1 cellular context compared by ENCODE assay signal in the genomic region with DNA sequence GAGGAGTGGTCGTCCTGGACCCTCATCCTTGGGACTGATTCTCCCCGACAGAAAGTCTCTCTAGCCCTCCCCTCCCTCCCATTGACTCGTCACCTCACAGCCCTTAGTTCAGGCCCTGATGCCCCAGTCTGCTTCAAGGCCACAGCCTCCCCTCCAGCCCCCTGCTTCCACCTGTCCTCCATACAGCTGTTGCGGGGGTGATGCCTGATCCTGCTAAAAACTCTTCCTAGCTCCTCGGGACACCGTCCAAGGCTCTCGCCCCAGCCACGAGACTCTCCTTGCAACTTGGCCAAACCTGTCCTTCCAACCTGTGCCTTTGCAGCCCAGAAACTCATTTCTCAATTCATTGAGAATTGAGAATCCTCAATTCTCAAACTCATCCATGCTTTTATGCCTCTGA.
TF ChIP-seq lines count a peak whose summit lies in the region.

No MANE protein-coding gene starts in this region.

TF ChIP-seq in H1, 55 proteins besides CTCF, POLR2A, EP300 and RAD21:
- no peak for TF ChIP-seq GABPA (IDR thresholded peaks at IDR 0.05; ENCODE audit: borderline replicate concordance, insufficient read depth, low read length)
- no peak for TF ChIP-seq CHD7 (IDR thresholded peaks at IDR 0.05; ENCODE audit: insufficient replicate concordance, low read length)
- TF ChIP-seq JUND (IDR thresholded peaks at IDR 0.05; ENCODE audit: low read length): no peak
- no peak for TF ChIP-seq SUZ12 (IDR thresholded peaks at IDR 0.05; ENCODE audit: low read length)
- no peak for TF ChIP-seq KDM5A (IDR thresholded peaks at IDR 0.05; ENCODE audit: low read length)
- TF ChIP-seq, protein P1, sequence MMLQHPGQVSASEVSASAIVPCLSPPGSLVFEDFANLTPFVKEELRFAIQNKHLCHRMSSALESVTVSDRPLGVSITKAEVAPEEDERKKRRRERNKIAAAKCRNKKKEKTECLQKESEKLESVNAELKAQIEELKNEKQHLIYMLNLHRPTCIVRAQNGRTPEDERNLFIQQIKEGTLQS (IDR thresholded peaks at IDR 0.05; ENCODE audit: insufficient read depth, low read depth, low read length): no peak
- no peak for TF ChIP-seq SIX5 (IDR thresholded peaks at IDR 0.05; ENCODE audit: low read depth, low read length)
- TF ChIP-seq RFX5 (IDR thresholded peaks at IDR 0.05; ENCODE audit: borderline replicate concordance, low read depth, low read length): no peak
- TF ChIP-seq HDAC2 (IDR thresholded peaks at IDR 0.05; ENCODE audit: borderline replicate concordance in 1 of 2, low read depth in 2 of 2, low read length in 2 of 2): no peak
- no peak for TF ChIP-seq GTF2F1 (IDR thresholded peaks at IDR 0.05; ENCODE audit: borderline replicate concordance, low read depth, low read length)
- no peak for TF ChIP-seq SRF (IDR thresholded peaks at IDR 0.05; ENCODE audit: low read depth, low read length)
- TF ChIP-seq PHF8 (conservative IDR thresholded peaks at IDR 0.05; ENCODE audit: low read depth, low read length): no peak
